Comparison of ENCODE assay signal across 8 cellular contexts in genomic region chr20:57709823-57710799, GRCh38. TPM values are rescaled to one million over a fixed set of nuclear protein-coding genes. Genes with fewer than 3 reads are reported as not detected.
DNase-seq lines count a peak whose midpoint lies in the region; ATAC-seq, FAIRE-seq and TF ChIP-seq lines count a peak whose summit lies in the region.

PMEPA1 (minus strand) TSS chr20:57710015; CDS start chr20:57709582, 433 bp downstream.

- intact Hi-C loops in endothelial cell of umbilical vein (cut with micrococcal nuclease): loop anchor here (1.0 to 10.0 kb wide), 10 partner anchors 8 to 1185 kb away; no protein-coding TSS in a partner anchor

- WGBS in mesodermal cell (ENCODE audit: insufficient coverage in 2 of 2), 2 experiments: 0% methylated on average over 42 to 55 of the region's 92 CpGs

- FAIRE-seq in endothelial cell of umbilical vein (lab: Jason Lieb, UNC): peak; percentile 89

- H3K9me1 ChIP-seq in endothelial cell of umbilical vein (replicated peaks; ENCODE audit: control insufficient read depth, extremely low read depth, insufficient read depth, low read length): no peaks in the 10 kb centered on the region

- H4K20me1 ChIP-seq in endothelial cell of umbilical vein (replicated peaks; ENCODE audit: control insufficient read depth, extremely low read depth, insufficient read depth, low read length): no peaks in the 10 kb centered on the region

- H3K9me3 ChIP-seq in endothelial cell of umbilical vein (replicated peaks; ENCODE audit: control insufficient read depth, insufficient read depth, low read length) (no peaks in the 10 kb centered on the region), mesodermal cell (ENCODE audit: control insufficient read depth, low read length) (no peaks in the 10 kb centered on the region)

- H3K4me3 ChIP-seq in endothelial cell of umbilical vein (replicated peaks in 1 of 3; ENCODE audit: insufficient read depth in 1 of 3, low read depth in 1 of 3, low read length in 3 of 3) (peak within 1 kb of the TSS; percentile 79 to 88 (median 81)), mesodermal cell (ENCODE audit: extremely low read depth, insufficient read depth, low read length, poor library complexity, severe bottlenecking) (peak within 1 kb of the TSS; percentile 75)

- ATAC-seq in GM19328 (IDR thresholded peaks at IDR 0.05; ENCODE audit: unreplicated experiment) (peak; percentile 84), HG03521 (IDR thresholded peaks at IDR 0.05; ENCODE audit: unreplicated experiment) (peak; percentile 86)

- peak in 1 of 2 donors; percentile 15 for TF ChIP-seq CTCF in endothelial cell of umbilical vein (IDR thresholded peaks at IDR 0.05; ENCODE audit: extremely low read depth in 1 of 2, insufficient read depth in 1 of 2, low read depth in 1 of 2, low read length in 2 of 2)

- H3K36me3 ChIP-seq in endothelial cell of umbilical vein (ENCODE audit: control insufficient read depth in 2 of 2, extremely low read depth in 1 of 2, insufficient read depth in 2 of 2, low read length in 2 of 2) (no peaks in the 10 kb centered on the region), mesodermal cell (ENCODE audit: control insufficient read depth, insufficient read depth, low read length) (peaks cover 11% of the 10 kb centered on the region)

- H2AFZ ChIP-seq in endothelial cell of umbilical vein (ENCODE audit: low read depth, low read length): peak within 1 kb of the TSS; percentile 36

- dilution Hi-C loops in endothelial cell of umbilical vein (cut with MboI; ENCODE audit: extremely low pct_ligation_motif_present, low sequenced_read_pairs): no loop called here

- H3K9ac ChIP-seq in endothelial cell of umbilical vein (replicated peaks; ENCODE audit: extremely low read depth, insufficient read depth, low read length): peak within 1 kb of the TSS; percentile 94

- DNase-seq in AG20443 (ENCODE audit: low spot score): peak; percentile 98
- DNase-seq in NCI-H82 (lab: John Stamatoyannopoulos, UW): peak; percentile 98
- peak; percentile 91 for DNase-seq in activated T-cell treated with anti-CD3 and anti-CD28 coated beads for 1 hour (ENCODE audit: low read depth)
- DNase-seq in endothelial cell of umbilical vein (ENCODE audit: low read depth, low spot score): peak; percentile 96
- peak; percentile 93 for DNase-seq in stimulated activated CD8-positive, alpha-beta memory T cell treated with anti-CD3 and anti-CD28 coated beads, Interleukin-12 subunit alpha, Interleukin-12 subunit beta, amount 100 ng/mL, for 4 hours (ENCODE audit: low read depth)

- peaks cover 36% of the 10 kb centered on the region for H3K79me2 ChIP-seq in endothelial cell of umbilical vein (ENCODE audit: control insufficient read depth, insufficient read depth, low read length)

- peak within 1 kb of the TSS; percentile 77 for H3K4me2 ChIP-seq in endothelial cell of umbilical vein (ENCODE audit: insufficient read depth, low read length)

- CTCF ChIA-PET in endothelial cell of umbilical vein (lab: Charles Lee): interaction anchor here (0.9 to 2.9 kb wide), 14 partner anchors 9 to 470 kb away, joined by 3 to 22 read pairs (median 4); no protein-coding TSS in a partner anchor

- POLR2A ChIA-PET in endothelial cell of umbilical vein (lab: Charles Lee): interaction anchor here (0.5 to 1.7 kb wide), 4 partner anchors 9 to 62 kb away, joined by 3 to 5 read pairs (median 4); no protein-coding TSS in a partner anchor

- H3K27me3 ChIP-seq in endothelial cell of umbilical vein (ENCODE audit: control insufficient read depth in 2 of 2, insufficient read depth in 2 of 2, low read length in 2 of 2): no peaks in the 10 kb centered on the region

- TF ChIP-seq POLR2A in endothelial cell of umbilical vein (IDR thresholded peaks at IDR 0.05; ENCODE audit: low read depth, low read length): no peak

- H3K4me1 ChIP-seq in endothelial cell of umbilical vein (ENCODE audit: control insufficient read depth, extremely low read depth, insufficient read depth, low read length) (peaks cover 14% of the 10 kb centered on the region), mesodermal cell (ENCODE audit: control insufficient read depth, insufficient read depth, low read length, poor library complexity, severe bottlenecking) (peaks cover 25% of the 10 kb centered on the region)

- peak within 1 kb of the TSS; percentile 83 for H3K27ac ChIP-seq in endothelial cell of umbilical vein (ENCODE audit: insufficient read depth, low read depth, low read length)
- peak within 1 kb of the TSS; percentile 83 for H3K27ac ChIP-seq in mesodermal cell (ENCODE audit: low read depth, low read length, severe bottlenecking)

- TSS peak; percentile 75 for BruUV-seq in endothelial cell of umbilical vein (replicated peaks; lab: Mats Ljungman, UMichigan)

TF ChIP-seq in endothelial cell of umbilical vein, 7 proteins besides CTCF, POLR2A, EP300 and RAD21:
- TF ChIP-seq POLR2AphosphoS5 (IDR thresholded peaks at IDR 0.05; ENCODE audit: insufficient read depth, low read depth, low read length) (peak; percentile 52), EZH2 (IDR thresholded peaks at IDR 0.05; ENCODE audit: borderline replicate concordance, low read depth, low read length, severe bottlenecking) (no peak), JUN (IDR thresholded peaks at IDR 0.05; ENCODE audit: borderline replicate concordance, insufficient read depth, insufficient read length, low read depth) (no peak)

RNA-seq across cellular contexts. Expression of gene PMEPA1, which starts in this region (rescaled TPM):
- 31.6 and 47.1 TPM in 2 replicates for total RNA-seq in endothelial cell of umbilical vein
- 33.2 and 53.9 TPM in 2 replicates for polyA plus RNA-seq in endothelial cell of umbilical vein
- 13.6 and 20.4 TPM in 2 replicates for polyA plus RNA-seq in endothelial cell of umbilical vein (2011; cell fraction: cytosol; rRNA removed)
- 10.5 and 10.8 TPM in 2 replicates for polyA plus RNA-seq in endothelial cell of umbilical vein (2011; cell fraction: nucleus; rRNA removed)
- polyA plus RNA-seq in endothelial cell of umbilical vein (2012): 18.8 and 25.3 TPM in 2 replicates
- polyA minus RNA-seq in endothelial cell of umbilical vein: 20.7 and 21.9 TPM in 2 replicates
- 8.5 TPM for polyA minus RNA-seq in endothelial cell of umbilical vein (2011; cell fraction: cytosol; rRNA and poly(A)+ RNA removed)
- polyA minus RNA-seq in endothelial cell of umbilical vein (2011; cell fraction: nucleus; rRNA and poly(A)+ RNA removed): 5.9 and 6.2 TPM in 2 replicates
- 22.8 TPM for polyA plus RNA-seq in mesodermal cell (2013, experiment 1 of 2)
- 14.7 TPM for polyA plus RNA-seq in mesodermal cell (2013, experiment 2 of 2)

Comparison
In these comparisons a context has a peak if more than half of its experiments do, and no peak if none do; other contexts are left out.
1. Peak in every context shown above with its lines: DNase-seq, ATAC-seq, H3K4me3 ChIP-seq and H3K27ac ChIP-seq.